In the genomic region with DNA sequence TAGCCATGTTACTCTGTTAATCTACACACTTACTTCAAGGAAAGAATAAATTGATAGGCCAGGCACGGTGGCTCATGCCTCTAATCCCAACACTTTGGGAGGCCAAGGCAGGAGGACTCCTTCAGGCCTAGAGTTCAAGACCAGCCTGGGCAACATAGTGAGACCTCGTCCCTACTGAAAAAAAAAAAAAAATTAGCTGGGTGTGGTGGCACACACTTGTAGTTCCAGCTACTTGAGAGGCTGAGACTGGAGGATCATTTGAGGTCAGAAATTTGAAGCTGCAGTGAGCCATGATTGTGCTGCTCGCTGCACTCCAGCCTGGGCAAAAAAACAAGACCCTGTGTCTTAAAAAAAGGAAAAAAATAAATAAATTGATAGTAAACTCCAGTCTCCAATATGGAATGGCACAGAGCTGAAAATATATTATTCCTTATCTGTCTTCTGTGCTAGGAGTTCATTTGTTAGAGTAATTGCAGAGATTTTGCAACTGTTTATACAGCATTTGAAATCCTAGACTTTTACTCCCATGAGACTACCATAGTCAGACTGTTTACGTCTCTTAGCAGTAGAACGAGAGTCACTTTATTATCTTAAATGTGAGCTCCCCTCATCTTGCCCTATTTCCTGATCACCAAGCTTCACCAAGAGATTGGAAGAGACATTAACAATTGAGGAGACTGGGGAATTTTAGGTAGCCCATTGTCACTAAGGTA, we compare ENCODE assay signal across 13 cellular contexts. TPM values are rescaled to one million over a fixed set of nuclear protein-coding genes. Genes with fewer than 3 reads are reported as not detected.
DNase-seq lines count a peak whose midpoint lies in the region; ATAC-seq and TF ChIP-seq lines count a peak whose summit lies in the region.
"Had no signal": no experiment of that assay in that cellular context is flagged by ENCODE, and none has a peak within 500 bp of the region (broad histone marks: within the 10 kb centered on the region; RNA-seq: fewer than 3 reads in every experiment).

No MANE protein-coding gene starts in this region.

- POLR2A ChIA-PET in A673 (lab: Charles Lee; ENCODE audit: low non-redundant PET): no interaction called here

- WGBS in lower leg skin, 2 donors: 75 to 79% methylated on average over 5 of the region's 5 CpGs

- no peak for ATAC-seq in GM19455 (IDR thresholded peaks at IDR 0.05; ENCODE audit: unreplicated experiment)
- ATAC-seq: body of pancreas had no signal

- H3K36me3 Mint-ChIP-seq in HFFc6 (ENCODE audit: low read depth) (no peaks in the 10 kb centered on the region), nephron (ENCODE audit: low read depth) (no peaks in the 10 kb centered on the region)
- H3K36me3 Mint-ChIP-seq in activated T-helper 2 cell treated with anti-CD3 and anti-CD28 coated beads, Interferon-gamma antibody, Interleukin-2, Interleukin-4, amounts not matched to agents 10 μg/mL and 5 μg/mL and 100 μg/mL, durations not matched to agents 14 hours and 24 hours and 36 hours (ENCODE audit: low read depth): no peaks in the 10 kb centered on the region
- H3K36me3 Mint-ChIP-seq: CD14-positive monocyte had no signal

- H3K27me3 ChIP-seq in A673 (replicated peaks; ENCODE audit: insufficient read depth, low read depth, low read length, poor library complexity): no peaks in the 10 kb centered on the region
- H3K27me3 ChIP-seq: body of pancreas had no signal

- TF ChIP-seq CTCF in A673 (conservative IDR thresholded peaks at IDR 0.05; ENCODE audit: low read depth, low read length) (no peak), HFFc6 (IDR thresholded peaks at IDR 0.05) (no peak), choroid plexus epithelial cell (conservative IDR thresholded peaks at IDR 0.05; ENCODE audit: low read depth, low read length) (no peak), nephron (IDR thresholded peaks at IDR 0.05; ENCODE audit: unreplicated experiment in 3 of 3) (no peak), lower leg skin (IDR thresholded peaks at IDR 0.05) (no peak)

- peaks cover 26% of the 10 kb centered on the region for H3K4me1 Mint-ChIP-seq in HFFc6 (ENCODE audit: low read depth)
- H3K4me1 Mint-ChIP-seq in nephron: peaks cover 37% of the 10 kb centered on the region
- peaks cover 16% of the 10 kb centered on the region for H3K4me1 Mint-ChIP-seq in activated T-helper 2 cell treated with anti-CD3 and anti-CD28 coated beads, Interferon-gamma antibody, Interleukin-2, Interleukin-4, amounts not matched to agents 10 μg/mL and 5 μg/mL and 100 μg/mL, durations not matched to agents 14 hours and 24 hours and 36 hours (ENCODE audit: low read depth)

- no peaks in the 10 kb centered on the region for H3K36me3 ChIP-seq in A673 (ENCODE audit: insufficient read depth, low read length, poor library complexity, severe bottlenecking)
- H3K36me3 ChIP-seq: WERI-Rb-1 had no signal

- CTCF ChIA-PET in A673 (lab: Charles Lee): no interaction called here

- no peak for TF ChIP-seq POLR2A in lower leg skin (IDR thresholded peaks at IDR 0.05)

- no peaks in the 10 kb centered on the region for H3K9me3 ChIP-seq in A673 (ENCODE audit: low read depth, low read length, poor library complexity, severe bottlenecking)
- H3K9me3 ChIP-seq: body of pancreas had no signal

- peak overlapping the region; percentile 14 for H3K4me3 ChIP-seq in A673 (ENCODE audit: low read depth, low read length, poor library complexity, severe bottlenecking)
- H3K4me3 ChIP-seq in choroid plexus epithelial cell (ENCODE audit: low read depth, low read length): no peak overlapping the region
- no peak overlapping the region for H3K4me3 ChIP-seq in lower leg skin (ENCODE audit: low read depth, poor library complexity, severe bottlenecking)
- H3K4me3 ChIP-seq: body of pancreas had no signal

- peak overlapping the region; percentile 80 for H3K4me3 Mint-ChIP-seq in HFFc6
- peak overlapping the region; percentile 29 to 77 (median 37) for H3K4me3 Mint-ChIP-seq in nephron
- H3K4me3 Mint-ChIP-seq in activated T-helper 2 cell treated with anti-CD3 and anti-CD28 coated beads, Interferon-gamma antibody, Interleukin-2, Interleukin-4, amounts not matched to agents 10 μg/mL and 5 μg/mL and 100 μg/mL, durations not matched to agents 14 hours and 24 hours and 36 hours (ENCODE audit: low read depth): no peak overlapping the region
- H3K4me3 Mint-ChIP-seq: activated T-cell treated with anti-CD3 and anti-CD28 coated beads, Interleukin-2, amount 50 U/mL, for 24 hours; CD14-positive monocyte had no signal

- DNase-seq in A673 (ENCODE audit: low spot score) (peak; percentile 60), HFFc6 (no peak), choroid plexus epithelial cell (ENCODE audit: low read depth) (peak; percentile 92), lower leg skin (ENCODE audit: low spot score in 2 of 2) (no peak), DMS53 treated with DMSO at 0.1 percent for 48 hours (lab: John Stamatoyannopoulos, UW; ENCODE audit: unreplicated experiment) (no peak)
- no peak for DNase-seq in activated T-helper 2 cell treated with anti-CD3 and anti-CD28 coated beads, Interferon-gamma antibody, Interleukin-2, Interleukin-4, amounts not matched to agents 10 μg/mL and 5 μg/mL and 100 μg/mL, durations not matched to agents 14 hours and 24 hours and 36 hours (ENCODE audit: low spot score)
- DNase-seq: activated T-cell treated with anti-CD3 and anti-CD28 coated beads, Interleukin-2, amount 50 U/mL, for 24 hours; body of pancreas; NCI-H510A treated with DMSO at 0.1 percent for 48 hours; WERI-Rb-1 had no signal

- no peak overlapping the region for H3K27ac ChIP-seq in A673 (ENCODE audit: low read depth, low read length, poor library complexity, severe bottlenecking)
- H3K27ac ChIP-seq: body of pancreas, WERI-Rb-1 had no signal

- H3K4me1 ChIP-seq in A673 (ENCODE audit: insufficient read depth, low read length, poor library complexity, severe bottlenecking): peaks cover 8% of the 10 kb centered on the region

- no TSS peak for BruUV-seq in A673 (replicated peaks; lab: Mats Ljungman, UMichigan)

- H3K9me3 Mint-ChIP-seq in HFFc6: no peaks in the 10 kb centered on the region
- no peaks in the 10 kb centered on the region for H3K9me3 Mint-ChIP-seq in nephron
- no peaks in the 10 kb centered on the region for H3K9me3 Mint-ChIP-seq in activated T-helper 2 cell treated with anti-CD3 and anti-CD28 coated beads, Interferon-gamma antibody, Interleukin-2, Interleukin-4, amounts not matched to agents 10 μg/mL and 5 μg/mL and 100 μg/mL, durations not matched to agents 14 hours and 24 hours and 36 hours
- H3K9me3 Mint-ChIP-seq: activated T-cell treated with anti-CD3 and anti-CD28 coated beads, Interleukin-2, amount 50 U/mL, for 24 hours had no signal

- H3K27me3 Mint-ChIP-seq in HFFc6 (ENCODE audit: insufficient read depth) (no peaks in the 10 kb centered on the region), nephron (ENCODE audit: low read depth) (no peaks in the 10 kb centered on the region)
- no peaks in the 10 kb centered on the region for H3K27me3 Mint-ChIP-seq in activated T-helper 2 cell treated with anti-CD3 and anti-CD28 coated beads, Interferon-gamma antibody, Interleukin-2, Interleukin-4, amounts not matched to agents 10 μg/mL and 5 μg/mL and 100 μg/mL, durations not matched to agents 14 hours and 24 hours and 36 hours (ENCODE audit: low read depth)
- H3K27me3 Mint-ChIP-seq: activated T-cell treated with anti-CD3 and anti-CD28 coated beads, Interleukin-2, amount 50 U/mL, for 24 hours had no signal

- intact Hi-C loops in A673 (cut with micrococcal nuclease; ENCODE audit: unreplicated experiment): no loop called here
- intact Hi-C loops in activated T-helper 2 cell treated with anti-CD3 and anti-CD28 coated beads, Interferon-gamma antibody, Interleukin-2, Interleukin-4, amounts not matched to agents 10 μg/mL and 5 μg/mL and 100 μg/mL, durations not matched to agents 14 hours and 24 hours and 36 hours (cut with micrococcal nuclease): no loop called here
- intact Hi-C loops in lower leg skin (cut with DNase I; ENCODE audit: low total_unique reads): no loop called here

- H3K27ac Mint-ChIP-seq in HFFc6 (no peak overlapping the region), nephron (peak overlapping the region; percentile 83 to 91 (median 88))
- no peak overlapping the region for H3K27ac Mint-ChIP-seq in activated T-helper 2 cell treated with anti-CD3 and anti-CD28 coated beads, Interferon-gamma antibody, Interleukin-2, Interleukin-4, amounts not matched to agents 10 μg/mL and 5 μg/mL and 100 μg/mL, durations not matched to agents 14 hours and 24 hours and 36 hours
- H3K27ac Mint-ChIP-seq: activated T-cell treated with anti-CD3 and anti-CD28 coated beads, Interleukin-2, amount 50 U/mL, for 24 hours; CD14-positive monocyte had no signal

RNA-seq across cellular contexts. Expression of a gene that starts 18.8 kb away (rescaled TPM):
- 17.0 and 18.4 TPM in 2 replicates for total RNA-seq in A673 (2021)
- total RNA-seq in HFFc6 (2021; fragmentation: NEBNext Ultra II Directional; extraction: Animal tissue kit (Norgen Biotek cat#: 25700)): 1 to 10 TPM; 7.7 to 8.9 (median 8.0) TPM
- total RNA-seq in activated T-helper 2 cell treated with anti-CD3 and anti-CD28 coated beads, Interferon-gamma antibody, Interleukin-2, Interleukin-4, amounts not matched to agents 10 μg/mL and 5 μg/mL and 100 μg/mL, durations not matched to agents 14 hours and 24 hours and 36 hours: 28.1 and 29.7 TPM in 2 replicates
- total RNA-seq in lower leg skin: 10 to 100 TPM in 3 of 4 donors, 1 to 10 TPM in 1; 8.3 to 15.9 (median 12.1) TPM

Comparison
In these comparisons a context has a peak if more than half of its experiments do, and no peak if none do; other contexts are left out.
1. DNase-seq: peak in A673 (single experiment) and choroid plexus epithelial cell (single experiment); none in HFFc6 (single experiment), activated T-helper 2 cell treated with anti-CD3 and anti-CD28 coated beads, Interferon-gamma antibody, Interleukin-2, Interleukin-4, amounts not matched to agents 10 μg/mL and 5 μg/mL and 100 μg/mL, durations not matched to agents 14 hours and 24 hours and 36 hours (single experiment), lower leg skin (0 of 2) and DMS53 treated with DMSO at 0.1 percent for 48 hours (single experiment).
2. H3K27ac Mint-ChIP-seq: peak in nephron (3 of 3); none in HFFc6 (single experiment) and activated T-helper 2 cell treated with anti-CD3 and anti-CD28 coated beads, Interferon-gamma antibody, Interleukin-2, Interleukin-4, amounts not matched to agents 10 μg/mL and 5 μg/mL and 100 μg/mL, durations not matched to agents 14 hours and 24 hours and 36 hours (single experiment).